In genomic region chr4:86892639-86892965, GRCh38 we compare ENCODE assay signal across 7 cellular contexts. TPM values are rescaled to one million over a fixed set of nuclear protein-coding genes. Genes with fewer than 3 reads are reported as not detected.
DNase-seq lines count a peak whose midpoint lies in the region; ATAC-seq, FAIRE-seq and TF ChIP-seq lines count a peak whose summit lies in the region.

No MANE protein-coding gene starts in this region.

- TF ChIP-seq EP300 in H1 (IDR thresholded peaks at IDR 0.05; ENCODE audit: borderline replicate concordance in 1 of 2, low read depth in 2 of 2, low read length in 2 of 2): no peak

- peak overlapping the region; percentile 95 for H2BK12ac ChIP-seq in H1 (ENCODE audit: low read depth, low read length)

- no peak overlapping the region for H3K23ac ChIP-seq in H1 (ENCODE audit: insufficient read length)

- DNase-seq in NCI-H526 (lab: John Stamatoyannopoulos, UW) (peak; percentile 20 to 67), H1 (ENCODE audit: low read depth in 1 of 2, low spot score in 2 of 2) (no peak), NCI-H2081 treated with DMSO at 0.1 percent for 48 hours (lab: John Stamatoyannopoulos, UW) (no peak), NCI-H1436 treated with DMSO at 0.1 percent for 48 hours (lab: John Stamatoyannopoulos, UW) (no peak)

- whole genome bisulfite sequencing in H1 (ENCODE audit: extremely low coverage in 1 of 2, insufficient coverage in 1 of 2, insufficient read length in 1 of 2, insufficient replicate concordance in 2 of 2, low coverage in 1 of 2, low lambda C conversion rate in 2 of 2, missing lambda C conversion rate in 1 of 2), 2 experiments: 21% methylated on average over 13 of the region's 13 CpGs; no CpG with 5 or more reads in 1 of the 2 experiments

- H4K91ac ChIP-seq in H1 (replicated peaks; ENCODE audit: insufficient read length, low read length): no peak overlapping the region

- peak overlapping the region; percentile 2 for H2BK120ac ChIP-seq in H1 (replicated peaks; ENCODE audit: low read depth, low read length)

- H2BK5ac ChIP-seq in H1 (ENCODE audit: low read depth, low read length): peak overlapping the region; percentile 32; the same call in 1 of the 2 replicates

- H3K9me3 ChIP-seq in H1 (ENCODE audit: insufficient read depth in 2 of 2, low read depth in 1 of 2, low read length in 1 of 2) (no peaks in the 10 kb centered on the region), neutrophil (no peaks in the 10 kb centered on the region)

- CTCF ChIA-PET in H1 (lab: Charles Lee; ENCODE audit: partially characterized antibody): interaction anchor here (0.8 to 3.6 kb wide), 6 partner anchors 11 to 398 kb away, joined by 3 to 33 read pairs (median 4); no protein-coding TSS in a partner anchor

- FAIRE-seq in H1 (lab: Jason Lieb, UNC): peak; percentile 78

- ATAC-seq in GM19328 (IDR thresholded peaks at IDR 0.05; ENCODE audit: unreplicated experiment): peak; percentile 5
- no peak for ATAC-seq in GM18498 (IDR thresholded peaks at IDR 0.05; ENCODE audit: unreplicated experiment)

- H3K4ac ChIP-seq in H1 (replicated peaks; ENCODE audit: insufficient read length, low read depth, low read length): no peak overlapping the region

- H2AFZ ChIP-seq in H1 (ENCODE audit: low read length): peak overlapping the region; percentile 58; the same call in 1 of the 2 replicates

- H3K4me2 ChIP-seq in H1 (ENCODE audit: insufficient read depth in 1 of 2, low read depth in 2 of 2, low read length in 2 of 2): peak overlapping the region; percentile 73 to 80

- H2AK5ac ChIP-seq in H1 (ENCODE audit: low read depth, low read length): no peak overlapping the region

- no peak for TF ChIP-seq RAD21 in H1 (IDR thresholded peaks at IDR 0.05 in 1 of 2, conservative IDR thresholded peaks at IDR 0.05 in 1 of 2; ENCODE audit: low read depth in 2 of 2, low read length in 2 of 2)

- H3K14ac ChIP-seq in H1 (ENCODE audit: insufficient read length): no peak overlapping the region

- peak overlapping the region; percentile 97; the same call in 1 of the 2 replicates for H4K8ac ChIP-seq in H1 (ENCODE audit: extremely low read depth, insufficient read depth, low read length)

- H2BK15ac ChIP-seq in H1 (ENCODE audit: low read length): 0 out of 2 replicates have a peak overlapping the region, but pooled peaks have one; percentile 62

- H3K36me3 ChIP-seq in H1 (ENCODE audit: control insufficient read depth in 2 of 4, insufficient read depth in 4 of 4, low read length in 3 of 4): no peaks in the 10 kb centered on the region
- no peaks in the 10 kb centered on the region for H3K36me3 ChIP-seq in neutrophil

- H4K5ac ChIP-seq in H1 (ENCODE audit: insufficient read length, low read depth, low read length): peak overlapping the region; percentile 16

- peaks cover 0 to 3% (median under 1%) of the 10 kb centered on the region in 4 experiments; a peak in 1 of 7 replicates for H3K4me1 ChIP-seq in H1 (replicated peaks in 1 of 4; ENCODE audit: control insufficient read depth in 3 of 4, insufficient read depth in 4 of 4, low read length in 3 of 4)
- H3K4me1 ChIP-seq in neutrophil (ENCODE audit: control insufficient read depth in 1 of 2, insufficient read depth in 1 of 2, low read depth in 1 of 2, low read length in 1 of 2): peaks cover 14% of the 10 kb centered on the region in 2 experiments

- no peaks in the 10 kb centered on the region for H3K79me1 ChIP-seq in H1 (ENCODE audit: low read depth, low read length)

- no peak for TF ChIP-seq CTCF in H1 (IDR thresholded peaks at IDR 0.05; ENCODE audit: control extremely low read depth in 1 of 3, insufficient read depth in 1 of 3, low read depth in 1 of 3, low read length in 3 of 3)
- TF ChIP-seq CTCF in neutrophil (IDR thresholded peaks at IDR 0.05): no peak

- peaks cover 8% of the 10 kb centered on the region for H3K23me2 ChIP-seq in H1 (ENCODE audit: low read depth, low read length)

- H3K56ac ChIP-seq in H1 (replicated peaks; ENCODE audit: insufficient read length, low read depth, low read length): no peak overlapping the region

- peak overlapping the region; percentile 78; the same call in 1 of the 2 replicates for H3K27ac ChIP-seq in H1 (ENCODE audit: low read depth, low read length)
- no peak overlapping the region for H3K27ac ChIP-seq in neutrophil

- no peaks in the 10 kb centered on the region for H3K79me2 ChIP-seq in H1 (ENCODE audit: control insufficient read depth in 1 of 2, insufficient read depth in 2 of 2, low read length in 2 of 2)

- H4K20me1 ChIP-seq in H1 (replicated peaks in 1 of 2; ENCODE audit: control insufficient read depth in 1 of 2, insufficient read depth in 2 of 2, low read length in 2 of 2): no peaks in the 10 kb centered on the region

- H3K27me3 ChIP-seq in H1 (replicated peaks in 1 of 4; ENCODE audit: control insufficient read depth in 3 of 4, extremely low read depth in 1 of 4, insufficient read depth in 3 of 4, low read length in 3 of 4): peaks cover 0 to 6% (median 2%) of the 10 kb centered on the region in 4 experiments; a peak in 3 of 7 replicates
- H3K27me3 ChIP-seq in neutrophil: peaks cover 33% of the 10 kb centered on the region

- H3K4me3 ChIP-seq in H1 (ENCODE audit: extremely low read depth in 1 of 4, insufficient read depth in 2 of 4, low read depth in 3 of 4, low read length in 4 of 4) (peak overlapping the region; percentile 66 to 83 (median 70)), neutrophil (ENCODE audit: low read depth in 1 of 2, low read length in 1 of 2) (peak overlapping the region; percentile 44 to 64)

- H3K9ac ChIP-seq in H1 (replicated peaks in 1 of 4; ENCODE audit: extremely low read depth in 1 of 4, low read depth in 3 of 4, low read length in 3 of 4): peak overlapping the region in 3 of 4 experiments; percentile 57 to 89 (median 83); a peak in 6 of 7 replicates

- H3K18ac ChIP-seq in H1 (ENCODE audit: extremely low read depth, low read length): peak overlapping the region; percentile 88

- H2BK20ac ChIP-seq in H1 (ENCODE audit: low read length): 0 out of 2 replicates have a peak overlapping the region, but pooled peaks have one; percentile 72

- no peak for TF ChIP-seq POLR2A in H1 (IDR thresholded peaks at IDR 0.05; ENCODE audit: control extremely low read depth in 1 of 2, low read depth in 2 of 2, low read length in 2 of 2)

- POLR2A ChIA-PET in H1 (lab: Charles Lee; ENCODE audit: partially characterized antibody): interaction anchor here (0.7 to 2.1 kb wide), 4 partner anchors 11 to 393 kb away, joined by 4 to 15 read pairs (median 4); partner anchors contain the start of gene PTPN13

TF ChIP-seq in H1, 55 proteins besides CTCF, POLR2A, EP300 and RAD21 (continues in another document):
- TF ChIP-seq RNF2 (IDR thresholded peaks at IDR 0.05; ENCODE audit: borderline replicate concordance, low read depth, low read length, missing control alignments, poor library complexity, severe bottlenecking): no peak
- TF ChIP-seq JUND (IDR thresholded peaks at IDR 0.05; ENCODE audit: low read length): no peak
- TF ChIP-seq CTBP2 (IDR thresholded peaks at IDR 0.05; ENCODE audit: borderline replicate concordance, insufficient read depth, insufficient read length, low read length): no peak
- no peak for TF ChIP-seq BRCA1 (IDR thresholded peaks at IDR 0.05; ENCODE audit: low read depth, low read length)
- TF ChIP-seq POLR2AphosphoS5 (IDR thresholded peaks at IDR 0.05; ENCODE audit: low read depth, low read length): no peak
- no peak for TF ChIP-seq FOSL1 (IDR thresholded peaks at IDR 0.05; ENCODE audit: insufficient read depth, low read depth, low read length)
- no peak for TF ChIP-seq KDM5A (IDR thresholded peaks at IDR 0.05; ENCODE audit: low read length)
- no peak for TF ChIP-seq E2F6 (IDR thresholded peaks at IDR 0.05)
- TF ChIP-seq CBX8 (IDR thresholded peaks at IDR 0.05; ENCODE audit: borderline replicate concordance, low read depth, low read length): no peak
- TF ChIP-seq SIX5 (IDR thresholded peaks at IDR 0.05; ENCODE audit: low read depth, low read length): no peak
- TF ChIP-seq RBBP5 (IDR thresholded peaks at IDR 0.05; ENCODE audit: borderline replicate concordance, low read depth, low read length): no peak

RNA-seq across cellular contexts. Expression of gene C4orf36, which starts 0.4 kb away (rescaled TPM):
- total RNA-seq in H1 (2021; fragmentation: NEBNext Ultra II Directional; extraction: Animal tissue kit (Norgen Biotek cat#: 25700)): 1.5 TPM in 2 replicates
- 1.2 and 1.4 TPM in 2 replicates for polyA plus RNA-seq in H1 (2011; rRNA removed)
- polyA plus RNA-seq in H1 (2011; cell fraction: cytosol; rRNA removed): 1.8 TPM
- 1.7 TPM for polyA plus RNA-seq in H1 (2011; cell fraction: nucleus; rRNA removed)
- polyA plus RNA-seq in H1 (2012, experiment 1 of 2): 1.4 to 2.5 TPM (median 1.9 TPM) in 4 replicates
- polyA plus RNA-seq in H1 (2012, experiment 2 of 2): 1.6 TPM
- polyA plus RNA-seq in H1 (2013, experiment 1 of 2): 0.71 TPM
- 1.4 TPM for polyA plus RNA-seq in H1 (2013, experiment 2 of 2)
- 0.98 and 1.4 TPM in 2 replicates for polyA minus RNA-seq in H1 (2011; rRNA and poly(A)+ RNA removed)
- polyA minus RNA-seq in H1 (2011; cell fraction: cytosol; rRNA and poly(A)+ RNA removed): 1.0 TPM
- 0.90 TPM for polyA minus RNA-seq in H1 (2011; cell fraction: nucleus; rRNA and poly(A)+ RNA removed)

RNA-seq across cellular contexts. Expression of gene AFF1, which starts 42.2 kb away (rescaled TPM):
- total RNA-seq in H1 (2021; fragmentation: NEBNext Ultra II Directional; extraction: Animal tissue kit (Norgen Biotek cat#: 25700)): 85.4 and 85.5 TPM in 2 replicates
- polyA plus RNA-seq in H1 (2011; rRNA removed): 14.8 and 24.6 TPM in 2 replicates
- 14.7 TPM for polyA plus RNA-seq in H1 (2011; cell fraction: cytosol; rRNA removed)
- polyA plus RNA-seq in H1 (2011; cell fraction: nucleus; rRNA removed): 39.6 TPM
- 16.6 to 29.0 TPM (median 21.1 TPM) in 4 replicates for polyA plus RNA-seq in H1 (2012, experiment 1 of 2)
- 1.9 TPM for polyA plus RNA-seq in H1 (2012, experiment 2 of 2)
- polyA plus RNA-seq in H1 (2013, experiment 1 of 2): 29.1 TPM
- 29.0 TPM for polyA plus RNA-seq in H1 (2013, experiment 2 of 2)
- polyA minus RNA-seq in H1 (2011; rRNA and poly(A)+ RNA removed): 104 and 106 TPM in 2 replicates
- 44.7 TPM for polyA minus RNA-seq in H1 (2011; cell fraction: cytosol; rRNA and poly(A)+ RNA removed)
- polyA minus RNA-seq in H1 (2011; cell fraction: nucleus; rRNA and poly(A)+ RNA removed): 152 TPM

RNA-seq across cellular contexts. Expression of gene SLC10A6, which starts 43.4 kb away (rescaled TPM):
- 0.21 TPM in 1 of 2 replicates, not detected in the other for total RNA-seq in H1 (2021; fragmentation: NEBNext Ultra II Directional; extraction: Animal tissue kit (Norgen Biotek cat#: 25700))
- polyA plus RNA-seq in H1 (2011; rRNA removed): not detected in 2 replicates
- polyA plus RNA-seq in H1 (2011; cell fraction: cytosol; rRNA removed): 0.05 TPM
- polyA plus RNA-seq in H1 (2011; cell fraction: nucleus; rRNA removed): 0.10 TPM
- 0.12 TPM in 1 of 4 replicates, not detected in the others for polyA plus RNA-seq in H1 (2012, experiment 1 of 2)
- polyA plus RNA-seq in H1 (2012, experiment 2 of 2): not detected
- not detected for polyA plus RNA-seq in H1 (2013, experiment 1 of 2)
- polyA plus RNA-seq in H1 (2013, experiment 2 of 2): 0.04 TPM
- polyA minus RNA-seq in H1 (2011; rRNA and poly(A)+ RNA removed): not detected in 2 replicates
- not detected for polyA minus RNA-seq in H1 (2011; cell fraction: cytosol; rRNA and poly(A)+ RNA removed)
- polyA minus RNA-seq in H1 (2011; cell fraction: nucleus; rRNA and poly(A)+ RNA removed): not detected

Comparison
In these comparisons a context has a peak if more than half of its experiments do, and no peak if none do; other contexts are left out.
1. DNase-seq: peak in NCI-H526 (2 of 2); none in H1 (0 of 2), NCI-H2081 treated with DMSO at 0.1 percent for 48 hours (single experiment) and NCI-H1436 treated with DMSO at 0.1 percent for 48 hours (single experiment).